1 cellular context compared by ENCODE assay signal in the genomic region with DNA sequence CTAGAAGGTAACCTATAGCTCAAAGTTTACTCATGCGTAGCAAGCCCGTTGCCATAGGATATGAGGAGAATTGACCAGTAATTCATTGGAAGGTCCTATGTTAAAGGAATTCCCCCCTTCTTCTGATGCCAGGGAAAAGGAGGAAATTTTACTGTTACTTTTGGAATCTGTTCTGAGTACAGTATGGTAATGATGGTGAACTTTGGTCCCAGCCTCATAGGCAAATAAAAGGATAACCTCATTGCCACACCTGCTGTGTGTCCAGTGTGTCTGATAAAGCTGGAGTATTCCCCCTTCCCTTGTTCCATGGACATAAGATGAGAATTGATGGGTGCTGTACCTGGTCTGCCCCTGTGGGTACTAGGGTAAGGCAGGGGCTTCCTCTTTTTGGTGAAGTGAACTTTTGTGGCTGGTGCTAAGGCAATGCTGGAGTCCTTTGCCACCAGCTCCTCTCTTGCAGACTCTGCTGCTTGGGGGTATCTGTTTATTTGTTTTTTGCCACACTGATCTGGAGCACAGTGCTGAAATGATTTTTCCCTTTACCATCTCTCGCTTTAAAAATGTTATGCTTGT.
TF ChIP-seq lines count a peak whose summit lies in the region.

No MANE protein-coding gene starts in this region.

TF ChIP-seq in GM12878, 131 proteins besides CTCF, POLR2A, EP300 and RAD21:
- TF ChIP-seq SPI1 (IDR thresholded peaks at IDR 0.05; ENCODE audit: borderline replicate concordance, insufficient read depth, low read depth, low read length): peak; percentile 51
- TF ChIP-seq, protein P1, sequence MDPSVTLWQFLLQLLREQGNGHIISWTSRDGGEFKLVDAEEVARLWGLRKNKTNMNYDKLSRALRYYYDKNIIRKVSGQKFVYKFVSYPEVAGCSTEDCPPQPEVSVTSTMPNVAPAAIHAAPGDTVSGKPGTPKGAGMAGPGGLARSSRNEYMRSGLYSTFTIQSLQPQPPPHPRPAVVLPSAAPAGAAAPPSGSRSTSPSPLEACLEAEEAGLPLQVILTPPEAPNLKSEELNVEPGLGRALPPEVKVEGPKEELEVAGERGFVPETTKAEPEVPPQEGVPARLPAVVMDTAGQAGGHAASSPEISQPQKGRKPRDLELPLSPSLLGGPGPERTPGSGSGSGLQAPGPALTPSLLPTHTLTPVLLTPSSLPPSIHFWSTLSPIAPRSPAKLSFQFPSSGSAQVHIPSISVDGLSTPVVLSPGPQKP (IDR thresholded peaks at IDR 0.05; ENCODE audit: low read depth, low read length): no peak
